ENCODE assay signal across 9 cellular contexts in the genomic region with DNA sequence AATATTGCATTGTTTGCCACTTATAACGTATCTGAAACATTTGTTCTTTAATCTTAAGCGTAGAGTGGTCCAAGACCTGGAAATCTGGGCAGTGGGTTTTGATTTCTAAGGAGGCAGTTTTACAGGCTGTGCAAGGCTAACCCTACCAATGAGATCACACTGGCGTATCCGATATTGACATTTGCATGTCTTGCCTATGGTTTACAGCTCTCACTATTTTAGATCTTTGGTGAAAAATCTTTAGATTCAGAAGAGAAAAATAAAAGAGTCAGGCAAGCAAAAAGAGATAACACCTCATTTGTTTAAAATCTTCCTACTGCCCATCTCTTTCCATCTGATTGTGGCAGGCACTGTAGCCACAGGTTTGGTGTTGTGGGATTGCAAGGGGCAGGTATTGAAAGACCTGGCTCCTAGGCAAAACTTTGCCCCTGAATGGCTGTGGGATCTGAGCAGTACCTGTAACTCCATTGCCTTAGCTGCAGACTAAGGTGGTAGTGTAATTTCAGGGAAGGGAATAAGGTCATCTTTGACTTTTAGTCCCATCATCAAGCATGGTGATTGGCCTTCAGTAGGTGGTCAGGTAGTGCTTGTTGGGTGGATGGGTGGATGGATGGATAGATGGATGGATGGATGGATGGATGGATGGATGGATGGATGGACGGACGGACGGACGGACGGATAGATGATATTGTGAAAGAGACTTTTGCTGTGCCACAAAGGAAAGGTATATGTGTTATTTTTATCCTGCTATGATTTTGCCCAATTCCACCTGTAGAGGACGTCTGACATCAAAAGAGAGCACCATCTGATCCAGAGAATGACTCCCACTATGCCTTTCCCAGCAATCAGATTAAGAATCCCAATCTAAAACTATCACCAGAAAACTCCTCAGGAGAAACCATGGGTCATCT. TPM values are rescaled to one million over a fixed set of nuclear protein-coding genes. Genes with fewer than 3 reads are reported as not detected.
DNase-seq lines count a peak whose midpoint lies in the region; ATAC-seq and TF ChIP-seq lines count a peak whose summit lies in the region.
"Had no signal": no experiment of that assay in that cellular context is flagged by ENCODE, and none has a peak within 500 bp of the region (broad histone marks: within the 10 kb centered on the region; RNA-seq: fewer than 3 reads in every experiment).

No MANE protein-coding gene starts in this region.

- intact Hi-C loops in esophagus squamous epithelium (cut with DNase I) (loop anchor here (5.0 kb wide), 2 partner anchors 62 to 162 kb away; no protein-coding TSS in a partner anchor), gastrocnemius medialis (cut with DNase I; ENCODE audit: low total_unique reads) (loop anchor here (5.0 to 10.0 kb wide), 3 partner anchors 73 to 654 kb away; a partner anchor contains a TSS)

- TF ChIP-seq POLR2A in Peyer's patch (IDR thresholded peaks at IDR 0.05) = no peak
- TF ChIP-seq POLR2A in esophagus squamous epithelium (IDR thresholded peaks at IDR 0.05) = no peak
- TF ChIP-seq POLR2A in gastrocnemius medialis (IDR thresholded peaks at IDR 0.05) = no peak

- DNase-seq in GM12865 (ENCODE audit: low read depth) (no peak), Peyer's patch (no peak), esophagus squamous epithelium (lab: John Stamatoyannopoulos, UW) (no peak), gastrocnemius medialis (no peak)
- DNase-seq in activated CD8-positive, alpha-beta memory T cell treated with anti-CD3 and anti-CD28 coated beads, Interleukin-2, amount 50 U/mL, for 4 hours = no peak
- DNase-seq: NK-92 treated with Interleukin-12 subunit alpha and Interleukin-12 subunit beta, amount 100 ng/mL, for 24 hours had no signal

- TF ChIP-seq CTCF in GM12865 (IDR thresholded peaks at IDR 0.05; ENCODE audit: insufficient read depth, low read depth, low read length, missing control alignments) (peak; percentile 41), Peyer's patch (IDR thresholded peaks at IDR 0.05) (peak in 4 of 6 experiments; percentile 1 to 27 (median 12)), esophagus squamous epithelium (IDR thresholded peaks at IDR 0.05) (peak in 2 of 6 experiments; percentile 31 to 43), gastrocnemius medialis (IDR thresholded peaks at IDR 0.05 in 4 of 5, conservative IDR thresholded peaks at IDR 0.05 in 1 of 5) (no peak)

- H3K4me3 ChIP-seq in GM12865 (ENCODE audit: low read depth, low read length) (peak overlapping the region; percentile 81), Peyer's patch (peak overlapping the region; percentile 85 to 90 (median 87)), esophagus squamous epithelium (peak overlapping the region; percentile 63 to 96 (median 88)), gastrocnemius medialis (peak overlapping the region in 3 of 4 donors; percentile 67 to 90 (median 82))

- in situ Hi-C loops in gastrocnemius medialis (cut with MboI; ENCODE audit: low sequenced_read_pairs in 4 of 4) = loop anchor here in 3 of 4 donors (5.0 to 10.0 kb wide), 4 partner anchors 73 to 164 kb away; no protein-coding TSS in a partner anchor

- peaks cover 0 to 7% (median 0%) of the 10 kb centered on the region in 3 donors for H3K36me3 ChIP-seq in Peyer's patch
- peaks cover 0 to under 1% (median 0%) of the 10 kb centered on the region in 3 donors for H3K36me3 ChIP-seq in esophagus squamous epithelium
- H3K36me3 ChIP-seq in gastrocnemius medialis = peaks cover 0 to 6% of the 10 kb centered on the region in 2 donors

- peak overlapping the region; percentile 96 to 98 (median 97) for H3K27ac ChIP-seq in Peyer's patch
- peak overlapping the region in 3 of 4 donors; percentile 83 to 96 (median 95) for H3K27ac ChIP-seq in esophagus squamous epithelium
- H3K27ac ChIP-seq in gastrocnemius medialis = peak overlapping the region in 1 of 4 donors; percentile 85

- ATAC-seq in gastrocnemius medialis (no peak), GM19452 (IDR thresholded peaks at IDR 0.05; ENCODE audit: unreplicated experiment) (no peak), HG02759 (IDR thresholded peaks at IDR 0.05; ENCODE audit: unreplicated experiment) (no peak), HG02763 (IDR thresholded peaks at IDR 0.05; ENCODE audit: unreplicated experiment) (no peak)

- WGBS in esophagus squamous epithelium, 2 donors = 45 to 52% methylated on average over 10 of the region's 10 CpGs

- peaks cover 0 to 28% (median 14%) of the 10 kb centered on the region in 4 donors for H3K4me1 ChIP-seq in Peyer's patch
- peaks cover 37 to 71% (median 47%) of the 10 kb centered on the region in 3 donors for H3K4me1 ChIP-seq in esophagus squamous epithelium
- peaks cover 38 to 52% of the 10 kb centered on the region in 2 donors for H3K4me1 ChIP-seq in gastrocnemius medialis

- H3K27me3 ChIP-seq in Peyer's patch (no peaks in the 10 kb centered on the region), esophagus squamous epithelium (no peaks in the 10 kb centered on the region), gastrocnemius medialis (no peaks in the 10 kb centered on the region)

- H3K9me3 ChIP-seq in Peyer's patch = no peaks in the 10 kb centered on the region
- no peaks in the 10 kb centered on the region for H3K9me3 ChIP-seq in esophagus squamous epithelium
- no peaks in the 10 kb centered on the region for H3K9me3 ChIP-seq in gastrocnemius medialis

RNA-seq across cellular contexts. Expression of a gene that starts 1.9 kb away (rescaled TPM):
- total RNA-seq in Peyer's patch (10 to 100 TPM; 19.3 to 66.8 (median 30.6) TPM), esophagus squamous epithelium (10 to 100 TPM in 1 of 4 donors, 1 to 10 TPM in 3; 4.2 to 21.7 (median 7.7) TPM), gastrocnemius medialis (1 to 10 TPM; 2.6 to 7.1 (median 4.7) TPM)

Comparison
In these comparisons a context has a peak if more than half of its experiments do, and no peak if none do; other contexts are left out.
1. CTCF ChIP-seq: peak in GM12865 (single experiment) and Peyer's patch (4 of 6); none in gastrocnemius medialis (0 of 5).
2. Peak in every context shown above with its lines, with median percentiles within 50 percentile points of each other: H3K4me3 ChIP-seq.